ENCODE assay signal across 24 cellular contexts in genomic region chr2:158713523-158714138, GRCh38.
"Had no signal": no experiment of that assay in that cellular context is flagged by ENCODE, and none has a peak within 500 bp of the region (broad histone marks: within the 10 kb centered on the region; RNA-seq: fewer than 3 reads in every experiment).

No MANE protein-coding gene starts in this region.

- H3K27me3 ChIP-seq: ascending aorta, esophagus muscularis mucosa, gastrocnemius medialis, testis, transverse colon had no signal

- ATAC-seq: activated CD4-positive, alpha-beta T cell treated with anti-CD3 and anti-CD28 coated beads for 36 hours; activated CD8-positive, alpha-beta memory T cell treated with anti-CD3 and anti-CD28 coated beads, Interleukin-2, amount 10 ng/mL, durations not matched to agents 7 days and 5 days; activated CD8-positive, alpha-beta T cell treated with anti-CD3 and anti-CD28 coated beads, Interleukin-2, amount 10 ng/mL, durations not matched to agents 7 days and 5 days; activated T-cell treated with anti-CD3 and anti-CD28 coated beads, Interleukin-2, amount 50 U/mL, for 72 hours; gastrocnemius medialis; left cardiac atrium; left ventricle myocardium superior; natural killer cell treated with Interleukin-12 subunit alpha and Interleukin-12 subunit beta and Interleukin-15 and Interleukin-18, amount 100 ng/mL, for 72 hours; right cardiac atrium; stimulated activated naive CD8-positive, alpha-beta T cell treated with anti-CD3 and anti-CD28 coated beads, Interleukin-15, Interleukin-2, amounts not matched to agents 100 U/mL and 50 U/mL, for 24 hours had no signal

- H3K4me1 ChIP-seq: ascending aorta, gastrocnemius medialis had no signal

- H3K27ac ChIP-seq: ascending aorta, esophagus muscularis mucosa, gastrocnemius medialis, testis, transverse colon had no signal

- DNase-seq: activated CD4-positive, alpha-beta T cell treated with anti-CD3 and anti-CD28 coated beads for 36 hours; activated CD4-positive, CD25-positive, alpha-beta regulatory T cell; activated CD8-positive, alpha-beta memory T cell treated with anti-CD3 and anti-CD28 coated beads, Interleukin-2, amount 10 ng/mL, durations not matched to agents 7 days and 5 days; activated CD8-positive, alpha-beta T cell treated with anti-CD3 and anti-CD28 coated beads, Interleukin-2, amount 10 ng/mL, durations not matched to agents 7 days and 5 days; activated effector memory CD4-positive, alpha-beta T cell treated with Interleukin-2 at 50 U/mL for 16 hours; activated naive CD4-positive, alpha-beta T cell treated with anti-CD3 and anti-CD28 coated beads for 36 hours; activated naive CD8-positive, alpha-beta T cell treated with anti-CD3 and anti-CD28 coated beads for 36 hours; activated T-cell treated with anti-CD3 and anti-CD28 coated beads for 4 hours; activated T-cell treated with anti-CD3 and anti-CD28 coated beads, Interleukin-2, amount 50 U/mL, for 72 hours; cortex of kidney; gastrocnemius medialis; glutamatergic neuron; left cardiac atrium; left ventricle myocardium superior; mucosa of descending colon; posterior cingulate gyrus; right cardiac atrium; stimulated activated CD4-positive, alpha-beta T cell treated with anti-CD3 and anti-CD28 coated beads, Interleukin-2, amount 100 ng/mL, for 48 hours; stimulated activated naive CD8-positive, alpha-beta T cell treated with anti-CD3 and anti-CD28 coated beads, Interleukin-15, Interleukin-2, amounts not matched to agents 100 U/mL and 50 U/mL, for 24 hours; testis; transverse colon had no signal

- H3K4me3 ChIP-seq: ascending aorta, esophagus muscularis mucosa, gastrocnemius medialis, mucosa of descending colon, testis, transverse colon had no signal

- H3K36me3 ChIP-seq: ascending aorta, esophagus muscularis mucosa, gastrocnemius medialis, transverse colon had no signal

- H3K9me3 ChIP-seq: ascending aorta, gastrocnemius medialis, mucosa of descending colon, testis, transverse colon had no signal
